Comparison of ENCODE assay signal across 11 cellular contexts in the genomic region with DNA sequence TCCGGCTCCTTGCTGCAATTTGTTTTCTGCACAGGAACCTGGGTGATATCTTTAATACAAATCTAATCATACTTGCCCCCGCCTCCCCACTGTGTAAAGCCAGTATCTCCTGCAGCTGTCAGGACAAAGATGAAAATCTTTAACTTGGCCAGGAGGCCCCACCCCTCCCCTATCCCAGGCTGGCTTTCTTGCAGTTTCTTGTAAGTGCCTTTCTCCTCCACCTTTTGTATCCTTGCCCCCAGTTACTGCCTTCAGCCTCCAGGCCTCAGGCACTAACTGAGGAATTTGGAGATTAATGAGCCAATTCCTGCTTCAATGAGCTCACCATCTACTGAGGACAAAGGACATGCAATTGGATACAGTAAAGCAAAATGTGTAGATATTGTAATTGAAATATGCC.
A peak's percentile ranks its signal among the peaks of the same experiment; 100 is the strongest.
DNase-seq lines count a peak whose midpoint lies in the region; ATAC-seq and TF ChIP-seq lines count a peak whose summit lies in the region.
"Had no signal": no experiment of that assay in that cellular context is flagged by ENCODE, and none has a peak within 500 bp of the region (broad histone marks: within the 10 kb centered on the region; RNA-seq: fewer than 3 reads in every experiment).

No MANE protein-coding gene starts in this region.

- no peaks in the 10 kb centered on the region for H3K27me3 ChIP-seq in WERI-Rb-1 (ENCODE audit: insufficient read depth, low read depth, severe bottlenecking)

- H3K9me3 Mint-ChIP-seq in nephron, result no peaks in the 10 kb centered on the region

- H3K9me3 ChIP-seq in WERI-Rb-1 (ENCODE audit: severe bottlenecking), result no peaks in the 10 kb centered on the region

- H3K27ac Mint-ChIP-seq in nephron, result peak overlapping the region; percentile 75 to 89 (median 76)

- H3K36me3 Mint-ChIP-seq in nephron (ENCODE audit: low read depth), result no peaks in the 10 kb centered on the region

- peak; percentile 19 for DNase-seq in ELR (ENCODE audit: low read depth)
- peak; percentile 38 for DNase-seq in NCI-H146 (lab: John Stamatoyannopoulos, UW)
- peak; percentile 52 for DNase-seq in dedifferentiated amniotic fluid mesenchymal stem cell (ENCODE audit: extremely low spot score)
- no peak for DNase-seq in WERI-Rb-1
- DNase-seq in activated CD4-positive, CD25-positive, alpha-beta regulatory T cell treated with anti-CD3 and anti-CD28 coated beads, Interleukin-2, amount 50 U/mL, for 72 hours, result no peak
- DNase-seq: HCEC 1CT had no signal

- H3K27ac ChIP-seq in WERI-Rb-1, result no peak overlapping the region

- TF ChIP-seq CTCF in nephron (IDR thresholded peaks at IDR 0.05; ENCODE audit: unreplicated experiment in 3 of 3) (no peak), WERI-Rb-1 (IDR thresholded peaks at IDR 0.05; ENCODE audit: low read depth, low read length) (no peak)

- peaks cover 51% of the 10 kb centered on the region for H3K4me1 Mint-ChIP-seq in nephron

- H3K36me3 ChIP-seq in WERI-Rb-1, result no peaks in the 10 kb centered on the region

- H3K4me3 ChIP-seq in WERI-Rb-1 (ENCODE audit: low read depth, low read length), result no peak overlapping the region

- ATAC-seq in GM21360 (IDR thresholded peaks at IDR 0.05; ENCODE audit: unreplicated experiment) (no peak), GM18519 (IDR thresholded peaks at IDR 0.05; ENCODE audit: low FRiP score, unreplicated experiment) (no peak)
- ATAC-seq: esophagus mucosa, Panc1 had no signal

- no peaks in the 10 kb centered on the region for H3K27me3 Mint-ChIP-seq in nephron (ENCODE audit: low read depth)

- peak overlapping the region in 1 of 3 experiments; percentile 21 for H3K4me3 Mint-ChIP-seq in nephron

Comparison
In these comparisons a context has a peak if more than half of its experiments do, and no peak if none do; other contexts are left out.
1. DNase-seq: peak in ELR (single experiment), NCI-H146 (single experiment) and dedifferentiated amniotic fluid mesenchymal stem cell (single experiment); none in WERI-Rb-1 (single experiment) and activated CD4-positive, CD25-positive, alpha-beta regulatory T cell treated with anti-CD3 and anti-CD28 coated beads, Interleukin-2, amount 50 U/mL, for 72 hours (single experiment).